In the genomic region with DNA sequence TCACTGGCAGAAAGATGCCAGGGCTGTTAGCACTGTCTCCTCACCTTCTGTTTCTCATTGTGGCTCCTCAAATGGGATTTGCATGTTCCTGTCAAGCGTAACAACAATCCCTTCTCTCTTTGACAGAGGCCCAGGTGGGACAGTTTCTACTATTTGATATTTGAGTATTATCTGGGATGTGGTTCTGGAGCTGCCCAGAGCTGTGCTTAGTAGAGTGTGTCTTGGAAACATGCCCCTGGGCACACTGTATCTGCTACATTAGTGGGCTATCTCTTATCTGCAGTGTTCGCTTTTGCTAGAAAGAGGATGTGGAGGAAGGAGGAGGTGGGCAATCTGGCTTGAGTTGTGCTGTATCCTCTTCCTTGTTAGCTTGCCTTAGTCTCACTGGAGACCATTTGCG, we compare ENCODE assay signal across 24 cellular contexts. TPM values are rescaled to one million over a fixed set of nuclear protein-coding genes. Genes with fewer than 3 reads are reported as not detected.
DNase-seq lines count a peak whose midpoint lies in the region; ATAC-seq, FAIRE-seq and TF ChIP-seq lines count a peak whose summit lies in the region.
"Had no signal": no experiment of that assay in that cellular context is flagged by ENCODE, and none has a peak within 500 bp of the region (broad histone marks: within the 10 kb centered on the region; RNA-seq: fewer than 3 reads in every experiment).

No MANE protein-coding gene starts in this region.

- H3K4me2 ChIP-seq in DOHH2 (ENCODE audit: low read length): peak overlapping the region; percentile 46
- peak overlapping the region; percentile 56 for H3K4me2 ChIP-seq in OCI-LY7 (ENCODE audit: low read length)
- peak overlapping the region; percentile 68 for H3K4me2 ChIP-seq in GM12878 (ENCODE audit: control insufficient read depth, insufficient read depth)
- H3K4me2 ChIP-seq: GM23338, KMS-11 had no signal

- peaks cover 37% of the 10 kb centered on the region for H3K4me1 ChIP-seq in DOHH2 (ENCODE audit: control insufficient read depth, low read length)
- H3K4me1 ChIP-seq in OCI-LY7 (ENCODE audit: insufficient read depth, low read length, poor library complexity, severe bottlenecking): peaks cover 36% of the 10 kb centered on the region
- H3K4me1 ChIP-seq in GM12878 (ENCODE audit: control insufficient read depth, insufficient read depth, low read length): peaks cover 22% of the 10 kb centered on the region
- H3K4me1 ChIP-seq in spleen: peaks cover 6 to 60% (median 30%) of the 10 kb centered on the region in 6 donors

- DNase-seq in OCI-LY7 (ENCODE audit: low spot score) (peak; percentile 61), GM12878 (ENCODE audit: low read depth, low spot score) (no peak), spleen (peak; percentile 15), anterior cingulate cortex (lab: John Stamatoyannopoulos, UW) (no peak), NCI-H2196 treated with DMSO at 0.1 percent for 48 hours (lab: John Stamatoyannopoulos, UW; ENCODE audit: unreplicated experiment) (no peak)
- DNase-seq: ACHN; activated B cell treated with CpG ODN at 0.5 μM for 24 hours; activated CD8-positive, alpha-beta memory T cell treated with anti-CD3 and anti-CD28 coated beads, Interleukin-2, amount 50 U/mL, for 48 hours; Calu3; cerebellar nuclear complex; DND-41; islet precursor cell; NCI-H1417 treated with DMSO at 0.1 percent for 48 hours; retina; stimulated activated CD8-positive, alpha-beta memory T cell treated with anti-CD3 and anti-CD28 coated beads, Interleukin-4, amount 100 ng/mL, for 48 hours; stimulated activated naive CD8-positive, alpha-beta T cell treated with anti-CD3 and anti-CD28 coated beads, Interleukin-15, amount 100 ng/mL, for 72 hours; tibial artery had no signal

- H3F3A ChIP-seq in DOHH2 (ENCODE audit: control insufficient read depth, insufficient read depth): no peaks in the 10 kb centered on the region

- SMC1A ChIA-PET in GM12878 (lab: Charles Lee; ENCODE audit: uncharacterized antibody, unreplicated experiment): interaction anchor here (0.9 to 1.4 kb wide), 3 partner anchors 218 to 338 kb away, joined by 3 to 6 read pairs (median 3); no protein-coding TSS in a partner anchor

- H4K20me1 ChIP-seq in DOHH2 (ENCODE audit: control insufficient read depth, insufficient read depth, low read depth, low read length): peaks cover 12% of the 10 kb centered on the region
- no peaks in the 10 kb centered on the region for H4K20me1 ChIP-seq in OCI-LY7 (ENCODE audit: insufficient read depth, low read length)
- H4K20me1 ChIP-seq in GM12878 (ENCODE audit: control insufficient read depth, insufficient read depth): no peaks in the 10 kb centered on the region

- no peak overlapping the region for H3K27ac ChIP-seq in DOHH2 (ENCODE audit: low read depth, low read length)
- peak overlapping the region; percentile 1 for H3K27ac ChIP-seq in OCI-LY7 (ENCODE audit: low read depth, low read length, poor library complexity, severe bottlenecking)
- H3K27ac ChIP-seq in GM12878 (ENCODE audit: control insufficient read depth, insufficient read depth): no peak overlapping the region
- no peak overlapping the region for H3K27ac ChIP-seq in spleen
- H3K27ac ChIP-seq: C4-2B, KMS-11, tibial artery had no signal

- peak overlapping the region; percentile 13 for H3K4me3 ChIP-seq in DOHH2 (ENCODE audit: low read length)
- H3K4me3 ChIP-seq in OCI-LY7 (ENCODE audit: low read depth, low read length, poor library complexity, severe bottlenecking): peak overlapping the region; percentile 11
- H3K4me3 ChIP-seq in GM12878: no peak overlapping the region
- no peak overlapping the region for H3K4me3 ChIP-seq in spleen
- H3K4me3 ChIP-seq: GM23338, skin epidermis, tibial artery had no signal

- no peaks in the 10 kb centered on the region for H3K9me3 ChIP-seq in DOHH2 (ENCODE audit: control insufficient read depth, insufficient read depth, low read length)
- H3K9me3 ChIP-seq in OCI-LY7 (ENCODE audit: low read length): no peaks in the 10 kb centered on the region
- no peaks in the 10 kb centered on the region for H3K9me3 ChIP-seq in GM12878 (replicated peaks; ENCODE audit: control insufficient read depth, insufficient read depth, low read length)
- no peaks in the 10 kb centered on the region for H3K9me3 ChIP-seq in spleen
- H3K9me3 ChIP-seq: tibial artery had no signal

- TF ChIP-seq CTCF in DOHH2 (IDR thresholded peaks at IDR 0.05; ENCODE audit: low read depth, low read length, poor library complexity, severe bottlenecking) (no peak), OCI-LY7 (conservative IDR thresholded peaks at IDR 0.05; ENCODE audit: low read length) (no peak), GM12878 (IDR thresholded peaks at IDR 0.05 in 2 of 3, conservative IDR thresholded peaks at IDR 0.05 in 1 of 3; ENCODE audit: control insufficient read depth in 2 of 3, extremely low read depth in 1 of 3, insufficient read depth in 1 of 3, low read depth in 3 of 3, low read length in 3 of 3) (no peak), spleen (IDR thresholded peaks at IDR 0.05 in 8 of 11, conservative IDR thresholded peaks at IDR 0.05 in 3 of 11) (no peak)

- TF ChIP-seq RAD21 in GM12878 (IDR thresholded peaks at IDR 0.05; ENCODE audit: insufficient read depth, low read depth, low read length): no peak

- POLR2A ChIA-PET in OCI-LY7 (lab: Charles Lee): interaction anchor here (0.5 kb wide), 1 partner anchor 427 kb away, joined by 6 read pairs; no protein-coding TSS in a partner anchor
- POLR2A ChIA-PET in GM12878 (lab: Charles Lee): no interaction called here

- no peak overlapping the region for H3K9ac ChIP-seq in GM12878 (ENCODE audit: control insufficient read depth, insufficient read depth, low read length)
- H3K9ac ChIP-seq: KMS-11 had no signal

- BruUV-seq in OCI-LY7 (replicated peaks; lab: Mats Ljungman, UMichigan) (no TSS peak), GM12878 (replicated peaks; lab: Mats Ljungman, UMichigan) (no TSS peak)

- intact Hi-C loops in OCI-LY7 (cut with micrococcal nuclease; ENCODE audit: unreplicated experiment): loop anchor here (10.0 kb wide), 1 partner anchor 287 kb away; the partner anchor contains the start of gene COX6A1
- intact Hi-C loops in GM12878 (cut with micrococcal nuclease; ENCODE audit: unreplicated experiment): no loop called here
- intact Hi-C loops in spleen (cut with DNase I; ENCODE audit: low total_unique reads): loop anchor here (10.0 kb wide), 1 partner anchor 243 kb away; no protein-coding TSS in a partner anchor

- no peak for TF ChIP-seq EP300 in GM12878 (IDR thresholded peaks at IDR 0.05; ENCODE audit: borderline replicate concordance in 1 of 2, control insufficient read depth in 1 of 2, low read depth in 2 of 2, low read length in 2 of 2)

- CTCF ChIA-PET in OCI-LY7 (lab: Charles Lee; ENCODE audit: unreplicated experiment): interaction anchor here (0.5 to 1.6 kb wide), 2 partner anchors 73 to 203 kb away, joined by 3 to 6 read pairs; no protein-coding TSS in a partner anchor
- CTCF ChIA-PET in GM12878 (lab: Yijun Ruan, JAX): interaction anchor here (0.6 to 3.8 kb wide), 4 partner anchors 72 to 250 kb away, joined by 3 to 19 read pairs (median 8); no protein-coding TSS in a partner anchor

- in situ Hi-C loops in GM12878 (cut with MboI): no loop called here

- H3K79me2 ChIP-seq in DOHH2 (ENCODE audit: control insufficient read depth, low read length): no peaks in the 10 kb centered on the region
- no peaks in the 10 kb centered on the region for H3K79me2 ChIP-seq in OCI-LY7 (ENCODE audit: insufficient read depth, low read depth, low read length)
- no peaks in the 10 kb centered on the region; the same call in 1 of the 2 replicates for H3K79me2 ChIP-seq in GM12878 (ENCODE audit: control insufficient read depth, insufficient read depth, low read length)

- ATAC-seq in GM12878 (no peak), GM21381 (IDR thresholded peaks at IDR 0.05; ENCODE audit: unreplicated experiment) (no peak)
- ATAC-seq: GM23338; natural killer cell treated with Interleukin-12 subunit alpha and Interleukin-12 subunit beta and Interleukin-15 and Interleukin-18, amount 100 ng/mL, for 72 hours; stimulated activated naive CD8-positive, alpha-beta T cell treated with anti-CD3 and anti-CD28 coated beads, Interleukin-15, amount 100 ng/mL, for 72 hours had no signal

- H3K36me3 ChIP-seq in DOHH2 (ENCODE audit: control insufficient read depth, low read length) (peaks cover 66% of the 10 kb centered on the region), OCI-LY7 (ENCODE audit: insufficient read depth, low read length) (peaks cover 66% of the 10 kb centered on the region), GM12878 (ENCODE audit: control insufficient read depth in 2 of 2, insufficient read depth in 2 of 2, low read length in 1 of 2) (peaks cover 8 to 20% of the 10 kb centered on the region in 2 experiments), spleen (peaks cover 8 to 77% (median 55%) of the 10 kb centered on the region in 6 donors)

- H3K9me2 ChIP-seq in DOHH2 (replicated peaks; ENCODE audit: control insufficient read depth, low read length) (no peaks in the 10 kb centered on the region), OCI-LY7 (ENCODE audit: insufficient read depth, low read length) (no peaks in the 10 kb centered on the region)

- RAD21 ChIA-PET in GM12878 (lab: Charles Lee; ENCODE audit: unreplicated experiment): interaction anchor here (2.0 kb wide), 1 partner anchor 10 kb away, joined by 5 read pairs; no protein-coding TSS in a partner anchor

- TF ChIP-seq POLR2A in GM12878 (IDR thresholded peaks at IDR 0.05; ENCODE audit: low read depth, low read length) (no peak; the same call in 1 of the 2 replicates), spleen (IDR thresholded peaks at IDR 0.05) (no peak)

- WGBS in GM12878 (ENCODE audit: insufficient coverage, insufficient replicate concordance, low lambda C conversion rate, missing lambda C conversion rate): 93% methylated on average over 3 of the region's 3 CpGs
- 58 to 76% (median 74%) methylated on average over 3 of the region's 3 CpGs for WGBS in spleen, 5 donors

- FAIRE-seq in GM12878 (lab: Jason Lieb, UNC): peak; percentile 71

- H2AFZ ChIP-seq in OCI-LY7 (ENCODE audit: low read length) (no peak overlapping the region), GM12878 (ENCODE audit: control insufficient read depth, low read depth, low read length) (no peak overlapping the region)
- H2AFZ ChIP-seq: GM23338 had no signal

- H3K27me3 ChIP-seq in DOHH2 (ENCODE audit: control insufficient read depth, low read length) (no peaks in the 10 kb centered on the region), GM12878 (replicated peaks in 1 of 2; ENCODE audit: control insufficient read depth in 2 of 2, insufficient read depth in 2 of 2, low read length in 1 of 2) (no peaks in the 10 kb centered on the region), spleen (replicated peaks in 1 of 7) (no peaks in the 10 kb centered on the region)
- H3K27me3 ChIP-seq: tibial artery had no signal

RNA-seq across cellular contexts. Expression of gene ACADS, which starts 3.8 kb away (rescaled TPM):
- 7.7 and 8.8 TPM in 2 replicates for total RNA-seq in OCI-LY7 (2014; rRNA removed; shearing (Covaris generic))
- total RNA-seq in OCI-LY7 (2022): 11.2 and 14.5 TPM in 2 replicates
- total RNA-seq in GM12878 (2013; cell fraction: nucleolus; rRNA removed): 7.3 and 9.4 TPM in 2 replicates
- total RNA-seq in GM12878 (2014; rRNA removed): 17.1 and 18.1 TPM in 2 replicates
- 4.1 and 5.0 TPM in 2 replicates for total RNA-seq in GM12878 (2014; rRNA removed; fragmentation: Illumina TruSeq; extraction: Trizol)
- total RNA-seq in GM12878 (2021): 14.7 and 15.4 TPM in 2 replicates
- polyA plus RNA-seq in GM12878 (2011; ENCODE audit: low read depth): 3.6 TPM
- polyA plus RNA-seq in GM12878 (2011; rRNA removed): 2.6 and 5.0 TPM in 2 replicates
- 8.0 and 11.7 TPM in 2 replicates for polyA plus RNA-seq in GM12878 (2011; cell fraction: cytosol; rRNA removed)
- 22.4 and 23.8 TPM in 2 replicates for polyA plus RNA-seq in GM12878 (2011; cell fraction: nucleus; rRNA removed)
- 14.1 and 16.9 TPM in 2 replicates for polyA plus RNA-seq in GM12878 (2012)
- 0.40 and 2.4 TPM in 2 replicates for polyA plus RNA-seq in GM12878 (2014; fragmentation: Illumina TruSeq; extraction: Trizol)
- polyA plus RNA-seq in GM12878 (2014; fragmentation: Nextera tagmentation; extraction: Ambion mirVana): under 1 TPM; 0.05 to 0.38 TPM
- polyA plus RNA-seq in GM12878 (2014; rRNA removed): 15.3 and 16.0 TPM in 2 replicates
- 10 to 100 TPM; 16.5 to 18.1 TPM for polyA plus RNA-seq in GM12878 (2016; fragmentation: Nextera tagmentation; extraction: Ambion mirVana)
- 1.4 and 6.0 TPM in 2 replicates for polyA minus RNA-seq in GM12878 (2011; rRNA and poly(A)+ RNA removed)
- 3.6 TPM in 2 replicates for polyA minus RNA-seq in GM12878 (2011; cell fraction: cytosol; rRNA and poly(A)+ RNA removed)
- 4.0 and 4.1 TPM in 2 replicates for polyA minus RNA-seq in GM12878 (2011; cell fraction: nucleus; rRNA and poly(A)+ RNA removed)
- total RNA-seq in spleen: 10 to 100 TPM; 21.4 to 55.1 (median 35.1) TPM
- polyA plus RNA-seq in spleen: 10 to 100 TPM; 21.2 to 66.4 (median 40.1) TPM

RNA-seq across cellular contexts. Expression of gene UNC119B, which starts 11.6 kb away (rescaled TPM):
- total RNA-seq in OCI-LY7 (2014; rRNA removed; shearing (Covaris generic)): 16.5 and 17.2 TPM in 2 replicates
- total RNA-seq in OCI-LY7 (2022) (24.6 and 27.4 TPM in 2 replicates), GM12878 (2014; rRNA removed) (8.7 and 10.3 TPM in 2 replicates), GM12878 (2014; rRNA removed; fragmentation: Illumina TruSeq; extraction: Trizol) (10.1 and 10.6 TPM in 2 replicates), GM12878 (2021) (22.4 and 23.3 TPM in 2 replicates), spleen (10 to 100 TPM; 13.0 to 32.2 (median 29.8) TPM)
- total RNA-seq in GM12878 (2013; cell fraction: nucleolus; rRNA removed): 19.8 and 23.2 TPM in 2 replicates
- polyA plus RNA-seq in GM12878 (2011; ENCODE audit: low read depth): 13.1 TPM
- polyA plus RNA-seq in GM12878 (2011; rRNA removed) (31.5 and 31.7 TPM in 2 replicates), GM12878 (2014; fragmentation: Illumina TruSeq; extraction: Trizol) (16.3 and 17.9 TPM in 2 replicates), GM12878 (2014; fragmentation: Nextera tagmentation; extraction: Ambion mirVana) (1 to 10 TPM; 4.3 to 8.5 TPM), GM12878 (2014; rRNA removed) (20.8 and 23.9 TPM in 2 replicates), GM12878 (2016; fragmentation: Nextera tagmentation; extraction: Ambion mirVana) (1 to 10 TPM; 5.9 to 7.6 TPM), spleen (10 to 100 TPM in 1 of 3 donors, 1 to 10 TPM in 2; 5.5 to 17.3 (median 8.1) TPM)
- 27.5 and 28.4 TPM in 2 replicates for polyA plus RNA-seq in GM12878 (2011; cell fraction: cytosol; rRNA removed)
- polyA plus RNA-seq in GM12878 (2011; cell fraction: nucleus; rRNA removed): 35.2 and 38.9 TPM in 2 replicates
- polyA plus RNA-seq in GM12878 (2012): 13.6 and 16.4 TPM in 2 replicates
- 27.7 and 28.8 TPM in 2 replicates for polyA minus RNA-seq in GM12878 (2011; rRNA and poly(A)+ RNA removed)
- 6.5 and 10.8 TPM in 2 replicates for polyA minus RNA-seq in GM12878 (2011; cell fraction: cytosol; rRNA and poly(A)+ RNA removed)
- polyA minus RNA-seq in GM12878 (2011; cell fraction: nucleus; rRNA and poly(A)+ RNA removed): 13.2 and 18.2 TPM in 2 replicates

RNA-seq across cellular contexts. Expression of gene MLEC, which starts 34.9 kb away (rescaled TPM):
- 69.7 and 74.1 TPM in 2 replicates for total RNA-seq in OCI-LY7 (2014; rRNA removed; shearing (Covaris generic))
- total RNA-seq in OCI-LY7 (2022) (82.4 and 101 TPM in 2 replicates), GM12878 (2014; rRNA removed) (76.4 and 84.6 TPM in 2 replicates), GM12878 (2014; rRNA removed; fragmentation: Illumina TruSeq; extraction: Trizol) (95.2 and 99.8 TPM in 2 replicates), GM12878 (2021) (131 and 140 TPM in 2 replicates), spleen (100 to 1,000 TPM in 1 of 7 donors, 10 to 100 TPM in 6; 60.1 to 117 (median 78.5) TPM)
- 172 and 187 TPM in 2 replicates for total RNA-seq in GM12878 (2013; cell fraction: nucleolus; rRNA removed)
- polyA plus RNA-seq in GM12878 (2011; ENCODE audit: low read depth): 46.5 TPM
- polyA plus RNA-seq in GM12878 (2011; rRNA removed) (149 and 154 TPM in 2 replicates), GM12878 (2014; fragmentation: Illumina TruSeq; extraction: Trizol) (107 and 152 TPM in 2 replicates), GM12878 (2014; fragmentation: Nextera tagmentation; extraction: Ambion mirVana) (10 to 100 TPM; 26.7 to 28.2 TPM), GM12878 (2014; rRNA removed) (61.4 and 64.4 TPM in 2 replicates), GM12878 (2016; fragmentation: Nextera tagmentation; extraction: Ambion mirVana) (100 to 1,000 TPM; 158 to 172 TPM), spleen (10 to 100 TPM in 2 of 3 donors, 1 to 10 TPM in 1; 7.7 to 22.6 (median 10.9) TPM)
- 87.9 and 96.6 TPM in 2 replicates for polyA plus RNA-seq in GM12878 (2011; cell fraction: cytosol; rRNA removed)
- polyA plus RNA-seq in GM12878 (2011; cell fraction: nucleus; rRNA removed): 76.3 and 77.4 TPM in 2 replicates
- 66.0 and 70.2 TPM in 2 replicates for polyA plus RNA-seq in GM12878 (2012)
- 107 and 156 TPM in 2 replicates for polyA minus RNA-seq in GM12878 (2011; rRNA and poly(A)+ RNA removed)
- polyA minus RNA-seq in GM12878 (2011; cell fraction: cytosol; rRNA and poly(A)+ RNA removed): 37.3 and 47.4 TPM in 2 replicates
- 22.4 and 24.8 TPM in 2 replicates for polyA minus RNA-seq in GM12878 (2011; cell fraction: nucleus; rRNA and poly(A)+ RNA removed)

Comparison
In these comparisons a context has a peak if more than half of its experiments do, and no peak if none do; other contexts are left out.
1. H3K4me3 ChIP-seq: peak in DOHH2 (single experiment) and OCI-LY7 (single experiment); none in GM12878 (single experiment) and spleen (0 of 8).
2. DNase-seq: peak in OCI-LY7 (single experiment) and spleen (single experiment); none in GM12878 (single experiment), anterior cingulate cortex (0 of 58) and NCI-H2196 treated with DMSO at 0.1 percent for 48 hours (single experiment).
3. Peak in every context shown above with its lines, with median percentiles within 50 percentile points of each other: H3K4me2 ChIP-seq.